21 cellular contexts compared by ENCODE assay signal in the genomic region with DNA sequence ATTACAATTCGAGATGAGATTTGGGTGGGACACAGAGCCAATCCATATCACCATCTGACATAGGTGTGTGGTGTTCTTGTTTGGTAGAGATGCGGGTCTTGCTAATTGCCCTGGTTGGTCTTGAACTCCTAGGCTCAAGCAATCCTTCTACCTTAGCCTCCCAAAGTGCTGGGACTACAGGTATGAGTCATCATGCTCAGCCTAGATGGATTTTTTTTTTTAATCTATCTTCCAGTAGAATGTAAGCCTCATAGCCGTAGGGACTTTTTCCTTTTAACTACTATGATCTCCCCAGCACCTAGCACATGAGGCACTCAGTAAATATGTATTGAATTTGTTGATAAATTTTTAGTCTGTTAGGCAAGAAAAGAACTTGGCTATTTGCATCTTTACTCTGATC.
DNase-seq lines count a peak whose midpoint lies in the region; ATAC-seq and TF ChIP-seq lines count a peak whose summit lies in the region.
"Had no signal": no experiment of that assay in that cellular context is flagged by ENCODE, and none has a peak within 500 bp of the region (broad histone marks: within the 10 kb centered on the region; RNA-seq: fewer than 3 reads in every experiment).

No MANE protein-coding gene starts in this region.

- H2AK5ac ChIP-seq in IMR-90 (ENCODE audit: low read depth, low read length) = no peak overlapping the region

- H4K5ac ChIP-seq in IMR-90 (ENCODE audit: low read depth, low read length) = no peak overlapping the region

- DNase-seq in A172 (ENCODE audit: low spot score) = peak; percentile 0
- DNase-seq in IMR-90 = peak; percentile 33
- DNase-seq in endodermal cell = no peak
- DNase-seq in naive B cell = no peak
- no peak for DNase-seq in activated CD4-positive, alpha-beta T cell treated with anti-CD3 and anti-CD28 coated beads, Interleukin-2, amount 50 U/mL, for 1 hour
- DNase-seq in cerebellar nuclear complex (lab: John Stamatoyannopoulos, UW) = no peak
- no peak for DNase-seq in endothelial cell (ENCODE audit: low spot score)
- DNase-seq: 8988T; CD4-positive, CD25-positive, alpha-beta regulatory T cell; CD8-positive, alpha-beta memory T cell; COR-L47; DMS 273 treated with DMSO at 0.1 percent for 48 hours; DMS53; DND-41; EL; HCEC 1CT had no signal

- H2BK20ac ChIP-seq in IMR-90 (ENCODE audit: low read depth, low read length) = no peak overlapping the region

- no TSS peak for BruUV-seq in IMR-90 (replicated peaks; lab: Mats Ljungman, UMichigan)

- H3K9me3 ChIP-seq in IMR-90 (ENCODE audit: control insufficient read depth, insufficient read depth, low read length) (no peaks in the 10 kb centered on the region), endodermal cell (ENCODE audit: control insufficient read depth, low read length) (no peaks in the 10 kb centered on the region)
- H3K9me3 ChIP-seq: BLaER1 treated with 17β-estradiol and CSF1 and Interleukin-3, amounts not matched to agents 10 nM and 100 nM had no signal

- no peak overlapping the region for H2AK9ac ChIP-seq in IMR-90 (replicated peaks; ENCODE audit: low read depth, low read length, poor library complexity)

- no peak for TF ChIP-seq RAD21 in IMR-90 (IDR thresholded peaks at IDR 0.05; ENCODE audit: low read length)

- ATAC-seq in IMR-90 (ENCODE audit: low read depth) (peak; percentile 44), naive B cell (ENCODE audit: low read depth in 2 of 2) (no peak), HG02763 (IDR thresholded peaks at IDR 0.05; ENCODE audit: unreplicated experiment) (no peak)
- ATAC-seq: GM23338 had no signal

- no peak overlapping the region; a peak in 1 of 4 replicates for H4K8ac ChIP-seq in IMR-90 (ENCODE audit: low read depth in 2 of 2, low read length in 2 of 2)

- no peak for TF ChIP-seq POLR2A in IMR-90 (IDR thresholded peaks at IDR 0.05; ENCODE audit: low read depth, low read length)

- CTCF ChIA-PET in IMR-90 (lab: Yijun Ruan, JAX) = no interaction called here

- H3K27ac Mint-ChIP-seq in endodermal cell = peak overlapping the region; percentile 43
- peak overlapping the region in 4 of 6 donors; percentile 33 to 75 (median 64) for H3K27ac Mint-ChIP-seq in naive B cell
- H3K27ac Mint-ChIP-seq in endothelial cell (ENCODE audit: unreplicated experiment) = no peak overlapping the region
- H3K27ac Mint-ChIP-seq: B cell, GM23338 had no signal

- H3K27me3 Mint-ChIP-seq in endodermal cell (ENCODE audit: insufficient read depth) (no peaks in the 10 kb centered on the region), naive B cell (no peaks in the 10 kb centered on the region), endothelial cell (ENCODE audit: unreplicated experiment) (peaks cover 1% of the 10 kb centered on the region)
- H3K27me3 Mint-ChIP-seq: B cell; CD4-positive, CD25-positive, alpha-beta regulatory T cell; CD8-positive, alpha-beta memory T cell had no signal

- no peak overlapping the region for H3K56ac ChIP-seq in IMR-90 (ENCODE audit: extremely low read depth, insufficient read depth, low read length)

- H3K36me3 ChIP-seq in IMR-90 (ENCODE audit: control insufficient read depth, insufficient read depth, low read length) = no peaks in the 10 kb centered on the region
- H3K36me3 ChIP-seq in endodermal cell (ENCODE audit: control insufficient read depth, insufficient read depth, low read length) = peaks cover 15% of the 10 kb centered on the region

- no peak overlapping the region for H3K14ac ChIP-seq in IMR-90 (replicated peaks; ENCODE audit: low read depth, low read length)

- H4K91ac ChIP-seq in IMR-90 (ENCODE audit: insufficient read depth, low read depth, low read length) = no peak overlapping the region

- H3K9me1 ChIP-seq in IMR-90 (ENCODE audit: insufficient read depth, low read length) = 0 out of 2 replicates have a peak, but pooled peaks cover 3% of the 10 kb centered on the region

- H3K27me3 ChIP-seq in IMR-90 (ENCODE audit: control insufficient read depth, insufficient read depth, low read length) (no peaks in the 10 kb centered on the region), endodermal cell (ENCODE audit: control insufficient read depth, insufficient read depth, low read length, poor library complexity, severe bottlenecking) (no peaks in the 10 kb centered on the region)
- H3K27me3 ChIP-seq: BLaER1 treated with 17β-estradiol and CSF1 and Interleukin-3, amounts not matched to agents 10 nM and 100 nM had no signal

- POLR2A ChIA-PET in IMR-90 (lab: Charles Lee; ENCODE audit: unreplicated experiment) = interaction anchor here (0.6 kb wide), 1 partner anchor 247 kb away, joined by 3 read pairs; no protein-coding TSS in a partner anchor

- H3K4me3 Mint-ChIP-seq in endodermal cell (no peak overlapping the region), naive B cell (no peak overlapping the region), endothelial cell (ENCODE audit: unreplicated experiment) (no peak overlapping the region)
- H3K4me3 Mint-ChIP-seq: B cell; CD4-positive, CD25-positive, alpha-beta regulatory T cell; CD8-positive, alpha-beta memory T cell; GM23338 had no signal

- H3K18ac ChIP-seq in IMR-90 (ENCODE audit: low read depth, low read length) = no peak overlapping the region

- H3K4ac ChIP-seq in IMR-90 (ENCODE audit: low read depth, low read length) = no peak overlapping the region

- H3K23ac ChIP-seq in IMR-90 (ENCODE audit: low read depth, low read length) = no peak overlapping the region

- in situ Hi-C loops in IMR-90 (cut with MboI; ENCODE audit: low sequenced_read_pairs) = loop anchor here (5.0 kb wide), 1 partner anchor 396 kb away; no protein-coding TSS in a partner anchor

- H3K36me3 Mint-ChIP-seq in endodermal cell (ENCODE audit: low read depth) (no peaks in the 10 kb centered on the region), naive B cell (peaks cover 0 to 9% of the 10 kb centered on the region in 2 donors), endothelial cell (ENCODE audit: low read depth, unreplicated experiment) (no peaks in the 10 kb centered on the region)

- no peak overlapping the region for H3K9ac ChIP-seq in IMR-90 (ENCODE audit: low read depth, low read length)
- no peak overlapping the region for H3K9ac ChIP-seq in endodermal cell (ENCODE audit: extremely low read depth, low read length, poor library complexity, severe bottlenecking)
- H3K9ac ChIP-seq: BLaER1 treated with 17β-estradiol and CSF1 and Interleukin-3, amounts not matched to agents 10 nM and 100 nM had no signal

- no CpG with 5 or more reads among the region's 3 CpGs for WGBS in IMR-90 (ENCODE audit: extremely low coverage in 2 of 2, insufficient read length in 1 of 2), 2 experiments
- 86% methylated on average over 2 of the region's 3 CpGs; no CpG with 5 or more reads in 1 of the 2 experiments for WGBS in endodermal cell (ENCODE audit: insufficient coverage in 1 of 2, insufficient read length in 1 of 2), 2 experiments

- H3K9me3 Mint-ChIP-seq in endodermal cell (no peaks in the 10 kb centered on the region), naive B cell (no peaks in the 10 kb centered on the region), endothelial cell (ENCODE audit: unreplicated experiment) (no peaks in the 10 kb centered on the region)
- H3K9me3 Mint-ChIP-seq: CD4-positive, CD25-positive, alpha-beta regulatory T cell; CD8-positive, alpha-beta memory T cell; GM23338 had no signal

- H2BK5ac ChIP-seq in IMR-90 (ENCODE audit: low read depth, low read length, poor library complexity, severe bottlenecking) = no peak overlapping the region

- H3K79me1 ChIP-seq in IMR-90 (ENCODE audit: low read depth in 1 of 2, low read length in 2 of 2) = no peaks in the 10 kb centered on the region

- H2BK120ac ChIP-seq in IMR-90 (ENCODE audit: low read depth, low read length) = no peak overlapping the region

- no peak overlapping the region for H2AFZ ChIP-seq in IMR-90 (replicated peaks; ENCODE audit: low read length, poor library complexity)
- H2AFZ ChIP-seq: GM23338 had no signal

- H3K4me1 ChIP-seq in IMR-90 (ENCODE audit: control insufficient read depth, insufficient read depth, low read length) (no peaks in the 10 kb centered on the region), endodermal cell (ENCODE audit: control insufficient read depth, insufficient read depth, low read length) (peaks cover 7% of the 10 kb centered on the region)

- intact Hi-C loops in IMR-90 (cut with micrococcal nuclease) = loop anchor here (5.0 kb wide), 1 partner anchor 199 kb away; no protein-coding TSS in a partner anchor

- H3K4me1 Mint-ChIP-seq in endodermal cell = peaks cover 29% of the 10 kb centered on the region
- peaks cover 2 to 9% (median 7%) of the 10 kb centered on the region in 3 donors for H3K4me1 Mint-ChIP-seq in naive B cell
- no peaks in the 10 kb centered on the region for H3K4me1 Mint-ChIP-seq in endothelial cell (ENCODE audit: unreplicated experiment)
- H3K4me1 Mint-ChIP-seq: CD8-positive, alpha-beta memory T cell had no signal

- no peak overlapping the region for H3K27ac ChIP-seq in IMR-90 (ENCODE audit: insufficient read depth, low read length)
- H3K27ac ChIP-seq in endodermal cell (ENCODE audit: low read depth, low read length) = no peak overlapping the region
- H3K27ac ChIP-seq: BLaER1 treated with 17β-estradiol and CSF1 and Interleukin-3, amounts not matched to agents 10 nM and 100 nM; HL-60 had no signal

- no peaks in the 10 kb centered on the region for H4K20me1 ChIP-seq in IMR-90 (ENCODE audit: insufficient read depth, low read length)
- H4K20me1 ChIP-seq: BLaER1 treated with 17β-estradiol and CSF1 and Interleukin-3, amounts not matched to agents 10 nM and 100 nM had no signal

- TF ChIP-seq CTCF in IMR-90 (conservative IDR thresholded peaks at IDR 0.05; ENCODE audit: low read depth, low read length) (no peak), endodermal cell (conservative IDR thresholded peaks at IDR 0.05) (no peak), endothelial cell (IDR thresholded peaks at IDR 0.05; ENCODE audit: unreplicated experiment) (no peak)

- H3K4me3 ChIP-seq in IMR-90 (ENCODE audit: insufficient read depth, low read depth, low read length) (no peak overlapping the region), endodermal cell (ENCODE audit: low read length) (no peak overlapping the region)
- H3K4me3 ChIP-seq: BLaER1 treated with 17β-estradiol and CSF1 and Interleukin-3, amounts not matched to agents 10 nM and 100 nM; GM23338 had no signal

- no peak overlapping the region for H3K4me2 ChIP-seq in IMR-90 (ENCODE audit: low read depth, low read length)
- H3K4me2 ChIP-seq: BLaER1 treated with 17β-estradiol and CSF1 and Interleukin-3, amounts not matched to agents 10 nM and 100 nM; GM23338 had no signal

- dilution Hi-C loops in IMR-90 (cut with HindIII; ENCODE audit: low sequenced_read_pairs, unreplicated experiment) = no loop called here

- H2BK15ac ChIP-seq in IMR-90 (ENCODE audit: low read depth, low read length) = no peak overlapping the region

TF ChIP-seq in IMR-90, 13 proteins besides CTCF, POLR2A, EP300 and RAD21 (continues in another document):
- TF ChIP-seq MXI1 (IDR thresholded peaks at IDR 0.05; ENCODE audit: borderline replicate concordance, low read depth, low read length) (no peak), CHD1 (IDR thresholded peaks at IDR 0.05; ENCODE audit: low read depth, low read length) (no peak), NFE2L2 (IDR thresholded peaks at IDR 0.05; ENCODE audit: low read depth, low read length) (no peak)

Comparison
In these comparisons a context has a peak if more than half of its experiments do, and no peak if none do; other contexts are left out.
1. DNase-seq: peak in A172 (single experiment) and IMR-90 (single experiment); none in endodermal cell (single experiment), naive B cell (single experiment), activated CD4-positive, alpha-beta T cell treated with anti-CD3 and anti-CD28 coated beads, Interleukin-2, amount 50 U/mL, for 1 hour (single experiment), cerebellar nuclear complex (0 of 2) and endothelial cell (single experiment).